ENCODE assay signal across 8 cellular contexts in the genomic region with DNA sequence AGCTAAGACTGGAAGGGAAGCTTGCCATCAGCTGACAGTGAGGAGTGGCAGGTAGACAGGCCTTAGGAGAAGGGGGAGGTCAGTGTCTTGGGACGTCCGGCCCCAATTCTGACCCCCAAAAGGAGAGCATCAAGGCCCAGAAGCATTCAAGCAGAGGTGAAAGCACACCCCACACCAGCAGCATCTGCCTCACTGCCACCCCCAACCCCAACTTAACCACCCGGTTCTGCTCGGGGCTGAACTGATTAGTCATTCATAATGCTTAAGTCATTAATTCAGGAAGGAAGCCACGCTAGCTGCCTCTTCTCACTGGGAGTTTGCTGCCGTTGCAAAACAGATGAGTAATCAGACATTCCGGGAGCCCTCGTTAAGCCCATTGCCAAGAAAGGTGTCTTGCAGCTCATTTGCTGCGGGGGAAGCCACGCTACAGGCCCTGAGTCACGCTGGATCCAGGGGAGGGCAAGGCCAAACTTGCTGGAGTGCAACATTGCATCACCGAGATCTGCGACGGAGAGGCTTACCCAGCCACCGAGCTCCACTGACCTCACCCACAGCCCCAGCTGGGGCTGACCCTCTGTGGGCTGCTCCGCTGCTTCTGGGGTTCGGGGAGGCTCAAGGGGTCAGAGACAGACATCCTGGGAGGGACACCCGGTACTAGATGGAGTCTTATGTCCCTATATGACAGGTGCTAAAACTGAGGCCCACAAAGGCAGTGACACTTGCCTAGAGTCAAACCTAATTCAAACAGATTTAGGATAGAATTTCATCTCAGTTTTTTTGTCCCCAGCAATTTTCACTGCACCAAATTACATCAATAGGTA. TPM values are rescaled to one million over a fixed set of nuclear protein-coding genes. Genes with fewer than 3 reads are reported as not detected.
DNase-seq lines count a peak whose midpoint lies in the region; ATAC-seq and TF ChIP-seq lines count a peak whose summit lies in the region.

No MANE protein-coding gene starts in this region.

- POLR2A ChIA-PET in SK-N-SH (lab: Yijun Ruan, JAX): no interaction called here

- H3K36me3 ChIP-seq in SK-N-SH (replicated peaks in 1 of 2; ENCODE audit: control insufficient read depth in 1 of 2, insufficient read depth in 2 of 2, low read length in 1 of 2): no peaks in the 10 kb centered on the region
- no peaks in the 10 kb centered on the region for H3K36me3 ChIP-seq in neural progenitor cell

- H3K9me3 Mint-ChIP-seq in neural progenitor cell: peaks cover 2% of the 10 kb centered on the region

- no peaks in the 10 kb centered on the region for H3K9me3 ChIP-seq in SK-N-SH
- H3K9me3 ChIP-seq in neural progenitor cell (ENCODE audit: low read depth): no peaks in the 10 kb centered on the region

- H3K4me3 ChIP-seq in SK-N-SH (ENCODE audit: low read depth in 2 of 2, low read length in 1 of 2) (no peak overlapping the region), neural progenitor cell (no peak overlapping the region)

- H3K79me2 ChIP-seq in SK-N-SH (ENCODE audit: insufficient read depth): no peaks in the 10 kb centered on the region
- H3K79me2 ChIP-seq in neural progenitor cell (ENCODE audit: low read depth): no peaks in the 10 kb centered on the region

- ATAC-seq in GM18520 (IDR thresholded peaks at IDR 0.05; ENCODE audit: unreplicated experiment): peak; percentile 68
- ATAC-seq in HG03565 (IDR thresholded peaks at IDR 0.05; ENCODE audit: unreplicated experiment): peak; percentile 50
- no peak for ATAC-seq in GM18873 (IDR thresholded peaks at IDR 0.05; ENCODE audit: low FRiP score, unreplicated experiment)
- no peak for ATAC-seq in HG03521 (IDR thresholded peaks at IDR 0.05; ENCODE audit: unreplicated experiment)

- peaks cover 66% of the 10 kb centered on the region for H3K4me1 Mint-ChIP-seq in neural progenitor cell

- no peak overlapping the region for H3K4me3 Mint-ChIP-seq in neural progenitor cell

- CTCF ChIA-PET in SK-N-SH (lab: Yijun Ruan, JAX): no interaction called here

- WGBS in SK-N-SH (ENCODE audit: low lambda C conversion rate): 36% methylated on average over 9 of the region's 18 CpGs

- no peaks in the 10 kb centered on the region for H3F3A ChIP-seq in SK-N-SH (replicated peaks; ENCODE audit: insufficient read depth)
- H3F3A ChIP-seq in neural progenitor cell (ENCODE audit: low read depth): peaks cover 24% of the 10 kb centered on the region

- 0 out of 2 replicates have a peak, but pooled peaks cover 3% of the 10 kb centered on the region for H3K27me3 ChIP-seq in SK-N-SH (ENCODE audit: insufficient read depth)
- no peaks in the 10 kb centered on the region for H3K27me3 ChIP-seq in neural progenitor cell

- TF ChIP-seq RAD21 in SK-N-SH (IDR thresholded peaks at IDR 0.05; ENCODE audit: low read length): no peak

- H2AFZ ChIP-seq in SK-N-SH (ENCODE audit: low read depth): no peak overlapping the region
- no peak overlapping the region for H2AFZ ChIP-seq in neural progenitor cell (replicated peaks)

- H3K27ac Mint-ChIP-seq in neural progenitor cell: peak overlapping the region; percentile 69

- H3K36me3 Mint-ChIP-seq in neural progenitor cell: no peaks in the 10 kb centered on the region

- H3K9ac ChIP-seq in SK-N-SH: no peak overlapping the region
- H3K9ac ChIP-seq in neural progenitor cell: no peak overlapping the region

- H3K27ac ChIP-seq in SK-N-SH (ENCODE audit: low read depth in 2 of 2, low read length in 1 of 2) (no peak overlapping the region), neural progenitor cell (no peak overlapping the region)

- H3K4me2 ChIP-seq in SK-N-SH: no peak overlapping the region
- no peak overlapping the region for H3K4me2 ChIP-seq in neural progenitor cell

- TF ChIP-seq CTCF in AG09319 (IDR thresholded peaks at IDR 0.05; ENCODE audit: low read depth, low read length) (no peak), SK-N-SH (IDR thresholded peaks at IDR 0.05) (no peak), neural progenitor cell (IDR thresholded peaks at IDR 0.05) (no peak)

- no peaks in the 10 kb centered on the region for H3K9me2 ChIP-seq in SK-N-SH

- H3K4me1 ChIP-seq in SK-N-SH (ENCODE audit: control insufficient read depth in 1 of 2, insufficient read depth in 2 of 2, low read depth in 1 of 2, low read length in 1 of 2) (peaks cover 7 to 8% of the 10 kb centered on the region in 2 experiments; a peak in 2 of 4 replicates), neural progenitor cell (peaks cover 48% of the 10 kb centered on the region)

- DNase-seq in AG09319 (ENCODE audit: extremely low read depth, low read depth) (peak; percentile 82), SK-N-SH (no peak), fibroblast of gingiva (ENCODE audit: low read depth) (peak; percentile 85), neural progenitor cell (ENCODE audit: low spot score) (peak; percentile 49)

- TF ChIP-seq EP300 in SK-N-SH (IDR thresholded peaks at IDR 0.05; ENCODE audit: borderline replicate concordance in 1 of 2, low read depth in 1 of 2, low read length in 1 of 2): peak in 1 of 2 experiments; percentile 63; a peak in 1 of 4 replicates

- H4K20me1 ChIP-seq in SK-N-SH (ENCODE audit: insufficient read depth) (no peaks in the 10 kb centered on the region), neural progenitor cell (ENCODE audit: low read depth) (no peaks in the 10 kb centered on the region)

- H3K27me3 Mint-ChIP-seq in neural progenitor cell (ENCODE audit: insufficient read depth, low read depth): peaks cover 27% of the 10 kb centered on the region

TF ChIP-seq in SK-N-SH, 30 proteins besides CTCF, POLR2A, EP300 and RAD21 (continues in another document):
- TF ChIP-seq, protein P1, sequence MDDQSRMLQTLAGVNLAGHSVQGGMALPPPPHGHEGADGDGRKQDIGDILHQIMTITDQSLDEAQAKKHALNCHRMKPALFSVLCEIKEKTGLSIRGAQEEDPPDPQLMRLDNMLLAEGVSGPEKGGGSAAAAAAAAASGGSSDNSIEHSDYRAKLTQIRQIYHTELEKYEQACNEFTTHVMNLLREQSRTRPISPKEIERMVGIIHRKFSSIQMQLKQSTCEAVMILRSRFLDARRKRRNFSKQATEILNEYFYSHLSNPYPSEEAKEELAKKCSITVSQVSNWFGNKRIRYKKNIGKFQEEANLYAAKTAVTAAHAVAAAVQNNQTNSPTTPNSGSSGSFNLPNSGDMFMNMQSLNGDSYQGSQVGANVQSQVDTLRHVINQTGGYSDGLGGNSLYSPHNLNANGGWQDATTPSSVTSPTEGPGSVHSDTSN (IDR thresholded peaks at IDR 0.05): peak; percentile 23; the same call in 1 of the 2 replicates
- TF ChIP-seq, protein P2, sequence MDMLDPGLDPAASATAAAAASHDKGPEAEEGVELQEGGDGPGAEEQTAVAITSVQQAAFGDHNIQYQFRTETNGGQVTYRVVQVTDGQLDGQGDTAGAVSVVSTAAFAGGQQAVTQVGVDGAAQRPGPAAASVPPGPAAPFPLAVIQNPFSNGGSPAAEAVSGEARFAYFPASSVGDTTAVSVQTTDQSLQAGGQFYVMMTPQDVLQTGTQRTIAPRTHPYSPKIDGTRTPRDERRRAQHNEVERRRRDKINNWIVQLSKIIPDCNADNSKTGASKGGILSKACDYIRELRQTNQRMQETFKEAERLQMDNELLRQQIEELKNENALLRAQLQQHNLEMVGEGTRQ (IDR thresholded peaks at IDR 0.05; ENCODE audit: borderline replicate concordance, low read depth, low read length): no peak
- TF ChIP-seq MXI1 (IDR thresholded peaks at IDR 0.05; ENCODE audit: low read depth, low read length): no peak
- TF ChIP-seq, protein P3, sequence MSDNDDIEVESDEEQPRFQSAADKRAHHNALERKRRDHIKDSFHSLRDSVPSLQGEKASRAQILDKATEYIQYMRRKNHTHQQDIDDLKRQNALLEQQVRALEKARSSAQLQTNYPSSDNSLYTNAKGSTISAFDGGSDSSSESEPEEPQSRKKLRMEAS (IDR thresholded peaks at IDR 0.05; ENCODE audit: low read depth): peak; percentile 35; the same call in 1 of the 2 replicates
- no peak for TF ChIP-seq EZH2phosphoT487 (IDR thresholded peaks at IDR 0.05; ENCODE audit: borderline replicate concordance, low read depth)
- TF ChIP-seq, protein P4, sequence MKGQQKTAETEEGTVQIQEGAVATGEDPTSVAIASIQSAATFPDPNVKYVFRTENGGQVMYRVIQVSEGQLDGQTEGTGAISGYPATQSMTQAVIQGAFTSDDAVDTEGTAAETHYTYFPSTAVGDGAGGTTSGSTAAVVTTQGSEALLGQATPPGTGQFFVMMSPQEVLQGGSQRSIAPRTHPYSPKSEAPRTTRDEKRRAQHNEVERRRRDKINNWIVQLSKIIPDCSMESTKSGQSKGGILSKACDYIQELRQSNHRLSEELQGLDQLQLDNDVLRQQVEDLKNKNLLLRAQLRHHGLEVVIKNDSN (IDR thresholded peaks at IDR 0.05; ENCODE audit: borderline replicate concordance, low read depth): no peak
- TF ChIP-seq, protein P5, sequence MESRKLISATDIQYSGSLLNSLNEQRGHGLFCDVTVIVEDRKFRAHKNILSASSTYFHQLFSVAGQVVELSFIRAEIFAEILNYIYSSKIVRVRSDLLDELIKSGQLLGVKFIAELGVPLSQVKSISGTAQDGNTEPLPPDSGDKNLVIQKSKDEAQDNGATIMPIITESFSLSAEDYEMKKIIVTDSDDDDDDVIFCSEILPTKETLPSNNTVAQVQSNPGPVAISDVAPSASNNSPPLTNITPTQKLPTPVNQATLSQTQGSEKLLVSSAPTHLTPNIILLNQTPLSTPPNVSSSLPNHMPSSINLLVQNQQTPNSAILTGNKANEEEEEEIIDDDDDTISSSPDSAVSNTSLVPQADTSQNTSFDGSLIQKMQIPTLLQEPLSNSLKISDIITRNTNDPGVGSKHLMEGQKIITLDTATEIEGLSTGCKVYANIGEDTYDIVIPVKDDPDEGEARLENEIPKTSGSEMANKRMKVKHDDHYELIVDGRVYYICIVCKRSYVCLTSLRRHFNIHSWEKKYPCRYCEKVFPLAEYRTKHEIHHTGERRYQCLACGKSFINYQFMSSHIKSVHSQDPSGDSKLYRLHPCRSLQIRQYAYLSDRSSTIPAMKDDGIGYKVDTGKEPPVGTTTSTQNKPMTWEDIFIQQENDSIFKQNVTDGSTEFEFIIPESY (IDR thresholded peaks at IDR 0.05; ENCODE audit: borderline replicate concordance, low read depth): no peak
- peak; percentile 48; the same call in 1 of the 2 replicates for TF ChIP-seq RXRA (IDR thresholded peaks at IDR 0.05; ENCODE audit: borderline replicate concordance, low read depth)
- no peak; the same call in 1 of the 2 replicates for TF ChIP-seq NFIC (IDR thresholded peaks at IDR 0.05; ENCODE audit: borderline replicate concordance)
- TF ChIP-seq SIN3A (IDR thresholded peaks at IDR 0.05; ENCODE audit: borderline replicate concordance, low read depth, low read length): no peak
- no peak for TF ChIP-seq GABPA (IDR thresholded peaks at IDR 0.05; ENCODE audit: low read depth)
- TF ChIP-seq RFX5 (IDR thresholded peaks at IDR 0.05; ENCODE audit: low read length): no peak

RNA-seq across cellular contexts. Expression of a gene that starts 46.4 kb away (rescaled TPM):
- polyA plus RNA-seq in SK-N-SH (2012; rRNA removed): 152 and 225 TPM in 2 replicates
- 98.1 and 119 TPM in 2 replicates for polyA plus RNA-seq in SK-N-SH (2012; cell fraction: cytosol; rRNA removed)
- polyA plus RNA-seq in SK-N-SH (2012; cell fraction: nucleus; rRNA removed): 440 and 504 TPM in 2 replicates
- 66.5 and 71.3 TPM in 2 replicates for total RNA-seq in neural progenitor cell (ENCODE audit: low replicate concordance)

Comparison
In these comparisons a context has a peak if more than half of its experiments do, and no peak if none do; other contexts are left out.
1. ATAC-seq: peak in GM18520 (single experiment) and HG03565 (single experiment); none in GM18873 (single experiment) and HG03521 (single experiment).